In the genomic region with DNA sequence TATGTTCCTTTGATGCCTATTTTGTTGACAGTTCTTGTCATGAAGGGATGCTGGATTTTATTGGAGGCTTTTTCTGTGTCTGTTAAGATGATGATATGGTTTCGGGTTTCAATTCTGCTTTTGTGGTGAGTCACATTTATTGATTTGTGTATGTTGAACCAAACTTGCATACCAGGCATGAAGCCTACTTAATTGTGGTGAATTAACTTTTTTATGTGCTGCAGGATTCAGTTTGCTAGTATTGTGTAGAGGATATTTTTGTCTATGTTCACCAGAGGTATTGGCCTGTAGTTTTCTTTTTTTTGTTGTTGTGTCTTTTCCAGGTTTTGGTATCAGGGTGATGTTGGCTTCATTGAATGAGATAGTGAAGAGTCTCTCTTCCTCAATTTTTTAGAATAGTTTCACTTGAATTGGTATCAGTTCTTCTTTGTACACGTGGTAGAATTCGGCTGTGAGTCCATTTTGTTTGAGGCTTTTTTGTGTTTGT, we compare ENCODE assay signal across 10 cellular contexts.
DNase-seq lines count a peak whose midpoint lies in the region; ATAC-seq lines count a peak whose summit lies in the region.
"Had no signal": no experiment of that assay in that cellular context is flagged by ENCODE, and none has a peak within 500 bp of the region (broad histone marks: within the 10 kb centered on the region; RNA-seq: fewer than 3 reads in every experiment).

No MANE protein-coding gene starts in this region.

- in situ Hi-C loops in KBM-7 (cut with MboI; ENCODE audit: low pct_unique_long_range_greater_than_20kb, low sequenced_read_pairs): no loop called here

- H3K27ac Mint-ChIP-seq in stimulated activated memory B cell treated with anti-CD40 and anti-IgM and Interleukin-4, amounts not matched to agents 10 μg/mL and 1 μg/mL and 100 μg/mL, for 72 hours: peak overlapping the region; percentile 68
- H3K27ac Mint-ChIP-seq in activated CD8-positive, alpha-beta T cell treated with anti-CD3 and anti-CD28 coated beads, Interleukin-2, amount 10 ng/mL, durations not matched to agents 7 days and 5 days: no peak overlapping the region

- CTCF ChIA-PET in activated CD8-positive, alpha-beta T cell treated with anti-CD3 and anti-CD28 coated beads, Interleukin-2, amount 10 ng/mL, durations not matched to agents 7 days and 5 days (lab: Charles Lee): no interaction called here

- no peak overlapping the region for H3K4me3 Mint-ChIP-seq in stimulated activated memory B cell treated with anti-CD40 and anti-IgM and Interleukin-4, amounts not matched to agents 10 μg/mL and 1 μg/mL and 100 μg/mL, for 72 hours
- no peak overlapping the region for H3K4me3 Mint-ChIP-seq in activated CD8-positive, alpha-beta T cell treated with anti-CD3 and anti-CD28 coated beads, Interleukin-2, amount 10 ng/mL, durations not matched to agents 7 days and 5 days

- ATAC-seq in HG02588 (IDR thresholded peaks at IDR 0.05; ENCODE audit: unreplicated experiment) (peak; percentile 86), HG03521 (IDR thresholded peaks at IDR 0.05; ENCODE audit: unreplicated experiment) (peak; percentile 85)
- peak; percentile 90 for ATAC-seq in stimulated activated memory B cell treated with anti-CD40 and anti-IgM and Interleukin-4, amounts not matched to agents 10 μg/mL and 1 μg/mL and 100 μg/mL, for 72 hours
- no peak for ATAC-seq in activated CD8-positive, alpha-beta T cell treated with anti-CD3 and anti-CD28 coated beads, Interleukin-2, amount 10 ng/mL, durations not matched to agents 7 days and 5 days

- no peaks in the 10 kb centered on the region for H3K27me3 Mint-ChIP-seq in stimulated activated memory B cell treated with anti-CD40 and anti-IgM and Interleukin-4, amounts not matched to agents 10 μg/mL and 1 μg/mL and 100 μg/mL, for 72 hours
- no peaks in the 10 kb centered on the region for H3K27me3 Mint-ChIP-seq in activated CD8-positive, alpha-beta T cell treated with anti-CD3 and anti-CD28 coated beads, Interleukin-2, amount 10 ng/mL, durations not matched to agents 7 days and 5 days (ENCODE audit: low read depth)

- peaks cover 10% of the 10 kb centered on the region for H3K36me3 Mint-ChIP-seq in stimulated activated memory B cell treated with anti-CD40 and anti-IgM and Interleukin-4, amounts not matched to agents 10 μg/mL and 1 μg/mL and 100 μg/mL, for 72 hours
- H3K36me3 Mint-ChIP-seq in activated CD8-positive, alpha-beta T cell treated with anti-CD3 and anti-CD28 coated beads, Interleukin-2, amount 10 ng/mL, durations not matched to agents 7 days and 5 days (ENCODE audit: low read depth): no peaks in the 10 kb centered on the region

- DNase-seq in NCI-H446 treated with DMSO at 0.1 percent for 48 hours (lab: John Stamatoyannopoulos, UW) (peak; percentile 12), NCI-H446 (lab: John Stamatoyannopoulos, UW) (no peak), KBM-7 (no peak), activated gamma-delta T cell (lab: John Stamatoyannopoulos, UW) (no peak)
- no peak for DNase-seq in activated CD8-positive, alpha-beta T cell treated with anti-CD3 and anti-CD28 coated beads, Interleukin-2, amount 10 ng/mL, durations not matched to agents 7 days and 5 days
- DNase-seq: NCI-H2029 treated with DMSO at 0.1 percent for 48 hours, transverse colon had no signal

- POLR2A ChIA-PET in activated CD8-positive, alpha-beta T cell treated with anti-CD3 and anti-CD28 coated beads, Interleukin-2, amount 10 ng/mL, durations not matched to agents 7 days and 5 days (lab: Charles Lee): no interaction called here

- no peaks in the 10 kb centered on the region for H3K9me3 Mint-ChIP-seq in stimulated activated memory B cell treated with anti-CD40 and anti-IgM and Interleukin-4, amounts not matched to agents 10 μg/mL and 1 μg/mL and 100 μg/mL, for 72 hours
- no peaks in the 10 kb centered on the region for H3K9me3 Mint-ChIP-seq in activated CD8-positive, alpha-beta T cell treated with anti-CD3 and anti-CD28 coated beads, Interleukin-2, amount 10 ng/mL, durations not matched to agents 7 days and 5 days (ENCODE audit: insufficient read depth)

- H3K4me1 Mint-ChIP-seq in stimulated activated memory B cell treated with anti-CD40 and anti-IgM and Interleukin-4, amounts not matched to agents 10 μg/mL and 1 μg/mL and 100 μg/mL, for 72 hours: peaks cover 42% of the 10 kb centered on the region
- H3K4me1 Mint-ChIP-seq in activated CD8-positive, alpha-beta T cell treated with anti-CD3 and anti-CD28 coated beads, Interleukin-2, amount 10 ng/mL, durations not matched to agents 7 days and 5 days (ENCODE audit: low read depth): no peaks in the 10 kb centered on the region
